1 cellular context compared by ENCODE assay signal in genomic region chr11:64268687-64269379, GRCh38.
A peak's percentile ranks its signal among the peaks of the same experiment; 100 is the strongest.
TF ChIP-seq lines count a peak whose summit lies in the region.

No MANE protein-coding gene starts in this region.

TF ChIP-seq in K562, 482 proteins besides CTCF, POLR2A, EP300 and RAD21 (continued from another document and continues in another):
- peak; percentile 10; the same call in 1 of the 2 replicates for TF ChIP-seq REST (CRISPR knock-in tag; IDR thresholded peaks at IDR 0.05; ENCODE audit: low read depth)
- peak; percentile 2 for TF ChIP-seq MEIS2 (IDR thresholded peaks at IDR 0.05; ENCODE audit: partially characterized antibody)
- no peak for TF ChIP-seq ZZZ3 (IDR thresholded peaks at IDR 0.05)
- no peak for TF ChIP-seq E2F5 (CRISPR knock-in tag; IDR thresholded peaks at IDR 0.05)
- TF ChIP-seq TFAP4 (CRISPR knock-in tag; IDR thresholded peaks at IDR 0.05; ENCODE audit: borderline replicate concordance): 0 out of 2 replicates have a peak, but pooled peaks have one; percentile 35
- TF ChIP-seq USF2 (CRISPR knock-in tag; IDR thresholded peaks at IDR 0.05): no peak
- TF ChIP-seq ATF3 (IDR thresholded peaks at IDR 0.05): no peak
- no peak for TF ChIP-seq ATF3 (CRISPR knock-in tag; conservative IDR thresholded peaks at IDR 0.05)
- peak; percentile 35 for TF ChIP-seq TAF1 (IDR thresholded peaks at IDR 0.05; ENCODE audit: control insufficient read depth, extremely low read depth, insufficient read depth, low read length, severe bottlenecking)
- peak in 1 of 2 experiments; percentile 88; a peak in 2 of 4 replicates for TF ChIP-seq TEAD1 (CRISPR knock-in tag; IDR thresholded peaks at IDR 0.05)
- TF ChIP-seq ZNF134 (CRISPR knock-in tag; conservative IDR thresholded peaks at IDR 0.05): 0 out of 2 replicates have a peak, but pooled peaks have one; percentile 3
- peak; percentile 87; the same call in 1 of the 2 replicates for TF ChIP-seq ZNF395 (CRISPR knock-in tag; IDR thresholded peaks at IDR 0.05)
- TF ChIP-seq FOSL1 (tag; conservative IDR thresholded peaks at IDR 0.05): peak; percentile 47; the same call in 1 of the 2 replicates
- TF ChIP-seq CREB1 (IDR thresholded peaks at IDR 0.05): no peak
- TF ChIP-seq CREB1 (CRISPR knock-in tag; IDR thresholded peaks at IDR 0.05): peak; percentile 71; the same call in 1 of the 2 replicates
- peak; percentile 88 for TF ChIP-seq BCOR (IDR thresholded peaks at IDR 0.05)
- TF ChIP-seq MAZ (CRISPR knock-in tag; conservative IDR thresholded peaks at IDR 0.05 in 1 of 2, IDR thresholded peaks at IDR 0.05 in 1 of 2): peak in 1 of 2 experiments; percentile 51; a peak in 1 of 4 replicates
- TF ChIP-seq CEBPG (CRISPR knock-in tag; IDR thresholded peaks at IDR 0.05): no peak
- TF ChIP-seq CEBPG (tag; conservative IDR thresholded peaks at IDR 0.05 in 1 of 2, IDR thresholded peaks at IDR 0.05 in 1 of 2): no peak
- TF ChIP-seq RAD51 (IDR thresholded peaks at IDR 0.05; ENCODE audit: borderline replicate concordance, low read depth): 0 out of 2 replicates have a peak, but pooled peaks have one; percentile 6
- TF ChIP-seq HDGF (IDR thresholded peaks at IDR 0.05): no peak
- TF ChIP-seq SMARCE1 (IDR thresholded peaks at IDR 0.05): 0 out of 2 replicates have a peak, but pooled peaks have one; percentile 25
- TF ChIP-seq PRMT5 (CRISPR knock-in tag; IDR thresholded peaks at IDR 0.05): no peak
- TF ChIP-seq ZBTB8A (IDR thresholded peaks at IDR 0.05; ENCODE audit: partially characterized antibody): no peak
- peak; percentile 26; the same call in 1 of the 2 replicates for TF ChIP-seq POLR2AphosphoS5 (IDR thresholded peaks at IDR 0.05; ENCODE audit: control insufficient read depth, insufficient read depth, low read depth, low read length)
- TF ChIP-seq ZNF184 (CRISPR knock-in tag; IDR thresholded peaks at IDR 0.05): no peak
- no peak for TF ChIP-seq ZBED1 (IDR thresholded peaks at IDR 0.05)
- TF ChIP-seq ZNF347 (CRISPR knock-in tag; IDR thresholded peaks at IDR 0.05; ENCODE audit: low read depth): no peak
- peak; percentile 92 for TF ChIP-seq SMARCA5 (IDR thresholded peaks at IDR 0.05)
- peak; percentile 17; the same call in 1 of the 2 replicates for TF ChIP-seq JUN (IDR thresholded peaks at IDR 0.05; ENCODE audit: borderline replicate concordance, low read depth, low read length)
- no peak for TF ChIP-seq JUN (CRISPR knock-in tag; IDR thresholded peaks at IDR 0.05; ENCODE audit: borderline replicate concordance)
- TF ChIP-seq NCOA4 (IDR thresholded peaks at IDR 0.05; ENCODE audit: partially characterized antibody): no peak
- no peak for TF ChIP-seq TCF15 (CRISPR knock-in tag; IDR thresholded peaks at IDR 0.05)
- 0 out of 2 replicates have a peak, but pooled peaks have one; percentile 23 for TF ChIP-seq HLTF (IDR thresholded peaks at IDR 0.05)
- no peak for TF ChIP-seq SIRT6 (IDR thresholded peaks at IDR 0.05; ENCODE audit: low read depth, low read length)
- TF ChIP-seq RBBP5 (IDR thresholded peaks at IDR 0.05; ENCODE audit: borderline replicate concordance, insufficient read depth, low read length, poor library complexity, severe bottlenecking): peak; percentile 9
- TF ChIP-seq ID3 (CRISPR knock-in tag; IDR thresholded peaks at IDR 0.05): no peak
- TF ChIP-seq ID3 (tag; IDR thresholded peaks at IDR 0.05): no peak
- TF ChIP-seq NBN (IDR thresholded peaks at IDR 0.05; ENCODE audit: low read depth): 0 out of 2 replicates have a peak, but pooled peaks have one; percentile 49
- TF ChIP-seq ZNF263 (CRISPR knock-in tag; IDR thresholded peaks at IDR 0.05; ENCODE audit: borderline replicate concordance): peak; percentile 52; the same call in 1 of the 2 replicates
- TF ChIP-seq ETV5 (CRISPR knock-in tag; IDR thresholded peaks at IDR 0.05; ENCODE audit: low read depth): peak; percentile 95
- peak; percentile 16; the same call in 1 of the 2 replicates for TF ChIP-seq SOX6 (IDR thresholded peaks at IDR 0.05)
- no peak for TF ChIP-seq TCF3 (CRISPR knock-in tag; IDR thresholded peaks at IDR 0.05)
- TF ChIP-seq SNAPC5 (CRISPR knock-in tag; IDR thresholded peaks at IDR 0.05): no peak
- TF ChIP-seq CHD4 (IDR thresholded peaks at IDR 0.05; ENCODE audit: insufficient read depth, insufficient replicate concordance, low read depth, low read length, poor library complexity, severe bottlenecking): peak; percentile 10
- TF ChIP-seq BRD9 (IDR thresholded peaks at IDR 0.05; ENCODE audit: low read depth, partially characterized antibody): peak; percentile 19
- no peak for TF ChIP-seq RFX7 (CRISPR knock-in tag; IDR thresholded peaks at IDR 0.05)
- TF ChIP-seq CBX1 (IDR thresholded peaks at IDR 0.05; ENCODE audit: low read depth): no peak
- TF ChIP-seq ZNF436 (CRISPR knock-in tag; IDR thresholded peaks at IDR 0.05): peak; percentile 99
- TF ChIP-seq U2AF1 (optimal IDR thresholded peaks at IDR 0.05; ENCODE audit: low read depth, low read length): no peak
- no peak for TF ChIP-seq BMI1 (IDR thresholded peaks at IDR 0.05; ENCODE audit: low read length)
- no peak for TF ChIP-seq TRIM28 (IDR thresholded peaks at IDR 0.05)
- TF ChIP-seq PREB (CRISPR knock-in tag; IDR thresholded peaks at IDR 0.05): 0 out of 2 replicates have a peak, but pooled peaks have one; percentile 1
- TF ChIP-seq CTBP1 (IDR thresholded peaks at IDR 0.05; ENCODE audit: borderline replicate concordance): peak; percentile 35; the same call in 1 of the 2 replicates
- TF ChIP-seq GABPB1 (CRISPR knock-in tag; IDR thresholded peaks at IDR 0.05): peak; percentile 51; the same call in 1 of the 2 replicates
- peak; percentile 55 for TF ChIP-seq AFF1 (IDR thresholded peaks at IDR 0.05; ENCODE audit: low read depth in 1 of 2, partially characterized antibody in 2 of 2)
